Comparison of ENCODE assay signal across 13 cellular contexts in genomic region chr12:49279706-49280159, GRCh38. TPM values are rescaled to one million over a fixed set of nuclear protein-coding genes. Genes with fewer than 3 reads are reported as not detected.
DNase-seq lines count a peak whose midpoint lies in the region; ATAC-seq and TF ChIP-seq lines count a peak whose summit lies in the region.
"Had no signal": no experiment of that assay in that cellular context is flagged by ENCODE, and none has a peak within 500 bp of the region (broad histone marks: within the 10 kb centered on the region; RNA-seq: fewer than 3 reads in every experiment).

No MANE protein-coding gene starts in this region.

- H3K27me3 ChIP-seq in endodermal cell (ENCODE audit: control insufficient read depth, insufficient read depth, low read length, poor library complexity, severe bottlenecking) (no peaks in the 10 kb centered on the region), neutrophil (no peaks in the 10 kb centered on the region)

- peaks cover 5% of the 10 kb centered on the region for H3K4me1 ChIP-seq in endodermal cell (ENCODE audit: control insufficient read depth, insufficient read depth, low read length)
- peaks cover 28 to 30% of the 10 kb centered on the region in 2 experiments for H3K4me1 ChIP-seq in neutrophil (ENCODE audit: control insufficient read depth in 1 of 2, insufficient read depth in 1 of 2, low read depth in 1 of 2, low read length in 1 of 2)

- no peak overlapping the region for H3K9ac ChIP-seq in endodermal cell (ENCODE audit: extremely low read depth, low read length, poor library complexity, severe bottlenecking)

- WGBS in endodermal cell (ENCODE audit: insufficient coverage in 1 of 2, insufficient read length in 1 of 2), 2 experiments, result 42 to 50% methylated on average over 7 of the region's 7 CpGs

- H3K4me3 ChIP-seq in endodermal cell (ENCODE audit: low read length) (no peak overlapping the region), neutrophil (ENCODE audit: low read depth in 1 of 2, low read length in 1 of 2) (no peak overlapping the region)

- no peak for ATAC-seq in GM18511 (IDR thresholded peaks at IDR 0.05; ENCODE audit: unreplicated experiment)
- ATAC-seq: natural killer cell had no signal

- CTCF ChIA-PET in RWPE1 (lab: Yijun Ruan, JAX), result interaction anchor here (0.5 to 0.6 kb wide), 2 partner anchors 14 to 175 kb away, joined by 3 read pairs; no protein-coding TSS in a partner anchor
- CTCF ChIA-PET in activated naive CD4-positive, alpha-beta T cell treated with anti-CD3 and anti-CD28 coated beads for 36 hours (lab: Charles Lee), result interaction anchor here (0.6 to 1.8 kb wide), 3 partner anchors 10 to 18 kb away, joined by 3 to 4 read pairs (median 4); no protein-coding TSS in a partner anchor

- H3K9me3 Mint-ChIP-seq in endodermal cell, result peaks cover 6% of the 10 kb centered on the region
- no peaks in the 10 kb centered on the region for H3K9me3 Mint-ChIP-seq in activated naive CD4-positive, alpha-beta T cell treated with anti-CD3 and anti-CD28 coated beads for 36 hours
- H3K9me3 Mint-ChIP-seq: natural killer cell had no signal

- DNase-seq in GF-D8 (lab: John Stamatoyannopoulos, UW) (peak; percentile 69), NCI-H2107 treated with DMSO at 0.1 percent for 48 hours (lab: John Stamatoyannopoulos, UW; ENCODE audit: unreplicated experiment) (peak; percentile 47), endodermal cell (peak; percentile 88), RWPE1 (ENCODE audit: low spot score) (no peak), NCI-H1105 treated with DMSO at 0.1 percent for 48 hours (lab: John Stamatoyannopoulos, UW) (no peak)
- DNase-seq in activated naive CD4-positive, alpha-beta T cell treated with anti-CD3 and anti-CD28 coated beads for 36 hours, result no peak
- DNase-seq: activated CD8-positive, alpha-beta memory T cell treated with anti-CD3 and anti-CD28 coated beads, Interleukin-2, amount 50 U/mL, for 48 hours; aorta; Calu3; natural killer cell; T1000 had no signal

- H3K4me1 Mint-ChIP-seq in endodermal cell, result peaks cover 24% of the 10 kb centered on the region
- H3K4me1 Mint-ChIP-seq in activated naive CD4-positive, alpha-beta T cell treated with anti-CD3 and anti-CD28 coated beads for 36 hours (ENCODE audit: low read depth), result no peaks in the 10 kb centered on the region
- H3K4me1 Mint-ChIP-seq: natural killer cell had no signal

- H3K27ac Mint-ChIP-seq in endodermal cell, result peak overlapping the region; percentile 78
- no peak overlapping the region for H3K27ac Mint-ChIP-seq in activated naive CD4-positive, alpha-beta T cell treated with anti-CD3 and anti-CD28 coated beads for 36 hours
- H3K27ac Mint-ChIP-seq: natural killer cell had no signal

- no peaks in the 10 kb centered on the region for H3K9me3 ChIP-seq in endodermal cell (ENCODE audit: control insufficient read depth, low read length)
- no peaks in the 10 kb centered on the region for H3K9me3 ChIP-seq in neutrophil

- POLR2A ChIA-PET in RWPE1 (lab: Yijun Ruan, JAX; ENCODE audit: low non-redundant PET), result interaction anchor here (1.0 kb wide), 1 partner anchor 12 kb away, joined by 3 read pairs; no protein-coding TSS in a partner anchor

- H3K27me3 Mint-ChIP-seq in endodermal cell (ENCODE audit: insufficient read depth), result peaks cover 1% of the 10 kb centered on the region
- no peaks in the 10 kb centered on the region for H3K27me3 Mint-ChIP-seq in activated naive CD4-positive, alpha-beta T cell treated with anti-CD3 and anti-CD28 coated beads for 36 hours (ENCODE audit: low read depth)

- TF ChIP-seq CTCF in endodermal cell (conservative IDR thresholded peaks at IDR 0.05) (no peak), neutrophil (IDR thresholded peaks at IDR 0.05) (no peak), RWPE1 (conservative IDR thresholded peaks at IDR 0.05; ENCODE audit: low read depth) (no peak)

- H3K27ac ChIP-seq in endodermal cell (ENCODE audit: low read depth, low read length) (peak overlapping the region; percentile 60), neutrophil (peak overlapping the region; percentile 28), RWPE1 (no peak overlapping the region)

- H3K4me3 Mint-ChIP-seq in endodermal cell, result no peak overlapping the region
- no peak overlapping the region for H3K4me3 Mint-ChIP-seq in activated naive CD4-positive, alpha-beta T cell treated with anti-CD3 and anti-CD28 coated beads for 36 hours
- H3K4me3 Mint-ChIP-seq: natural killer cell had no signal

- H3K36me3 ChIP-seq in endodermal cell (ENCODE audit: control insufficient read depth, insufficient read depth, low read length) (no peaks in the 10 kb centered on the region), neutrophil (peaks cover 6% of the 10 kb centered on the region)

- H3K36me3 Mint-ChIP-seq in endodermal cell (ENCODE audit: low read depth), result no peaks in the 10 kb centered on the region
- H3K36me3 Mint-ChIP-seq in activated naive CD4-positive, alpha-beta T cell treated with anti-CD3 and anti-CD28 coated beads for 36 hours (ENCODE audit: low read depth), result no peaks in the 10 kb centered on the region
- H3K36me3 Mint-ChIP-seq: natural killer cell had no signal

- intact Hi-C loops in activated naive CD4-positive, alpha-beta T cell treated with anti-CD3 and anti-CD28 coated beads for 36 hours (cut with micrococcal nuclease), result no loop called here

RNA-seq across cellular contexts. Expression of gene TUBA1C, which starts 14.9 kb away (rescaled TPM):
- total RNA-seq in endodermal cell, result 100 to 1,000 TPM; 600 to 684 TPM
- polyA plus RNA-seq in endodermal cell (2013, experiment 1 of 2), result 567 TPM
- polyA plus RNA-seq in endodermal cell (2013, experiment 2 of 2), result 581 TPM
- total RNA-seq in activated naive CD4-positive, alpha-beta T cell treated with anti-CD3 and anti-CD28 coated beads for 36 hours, result 100 to 1,000 TPM; 214 to 227 TPM

RNA-seq across cellular contexts. Expression of gene PRPH, which starts 15.2 kb away (rescaled TPM):
- under 1 TPM; 0.42 to 0.51 TPM for total RNA-seq in endodermal cell
- polyA plus RNA-seq in endodermal cell (2013, experiment 1 of 2), result 18.3 TPM
- polyA plus RNA-seq in endodermal cell (2013, experiment 2 of 2), result 16.8 TPM
- not detected for total RNA-seq in activated naive CD4-positive, alpha-beta T cell treated with anti-CD3 and anti-CD28 coated beads for 36 hours
- total RNA-seq: Calu3, natural killer cell had no signal

RNA-seq across cellular contexts. Expression of gene TROAP, which starts 43.3 kb away (rescaled TPM):
- total RNA-seq in endodermal cell, result 10 to 100 TPM; 60.5 to 87.4 TPM
- polyA plus RNA-seq in endodermal cell (2013, experiment 1 of 2), result 89.3 TPM
- 86.0 TPM for polyA plus RNA-seq in endodermal cell (2013, experiment 2 of 2)
- total RNA-seq in activated naive CD4-positive, alpha-beta T cell treated with anti-CD3 and anti-CD28 coated beads for 36 hours, result 10 to 100 TPM; 67.4 to 68.8 TPM

RNA-seq across cellular contexts. Expression of gene C1QL4, which starts 57.3 kb away (rescaled TPM):
- under 1 TPM; 0.20 to 0.38 TPM for total RNA-seq in endodermal cell
- 31.0 TPM for polyA plus RNA-seq in endodermal cell (2013, experiment 1 of 2)
- 38.9 TPM for polyA plus RNA-seq in endodermal cell (2013, experiment 2 of 2)
- total RNA-seq in activated naive CD4-positive, alpha-beta T cell treated with anti-CD3 and anti-CD28 coated beads for 36 hours, result not detected
- total RNA-seq: aorta, Calu3, natural killer cell had no signal
- polyA plus RNA-seq: aorta had no signal

Comparison
In these comparisons a context has a peak if more than half of its experiments do, and no peak if none do; other contexts are left out.
1. DNase-seq: peak in GF-D8 (single experiment), NCI-H2107 treated with DMSO at 0.1 percent for 48 hours (single experiment) and endodermal cell (single experiment); none in RWPE1 (single experiment), activated naive CD4-positive, alpha-beta T cell treated with anti-CD3 and anti-CD28 coated beads for 36 hours (single experiment) and NCI-H1105 treated with DMSO at 0.1 percent for 48 hours (single experiment).